In the genomic region with DNA sequence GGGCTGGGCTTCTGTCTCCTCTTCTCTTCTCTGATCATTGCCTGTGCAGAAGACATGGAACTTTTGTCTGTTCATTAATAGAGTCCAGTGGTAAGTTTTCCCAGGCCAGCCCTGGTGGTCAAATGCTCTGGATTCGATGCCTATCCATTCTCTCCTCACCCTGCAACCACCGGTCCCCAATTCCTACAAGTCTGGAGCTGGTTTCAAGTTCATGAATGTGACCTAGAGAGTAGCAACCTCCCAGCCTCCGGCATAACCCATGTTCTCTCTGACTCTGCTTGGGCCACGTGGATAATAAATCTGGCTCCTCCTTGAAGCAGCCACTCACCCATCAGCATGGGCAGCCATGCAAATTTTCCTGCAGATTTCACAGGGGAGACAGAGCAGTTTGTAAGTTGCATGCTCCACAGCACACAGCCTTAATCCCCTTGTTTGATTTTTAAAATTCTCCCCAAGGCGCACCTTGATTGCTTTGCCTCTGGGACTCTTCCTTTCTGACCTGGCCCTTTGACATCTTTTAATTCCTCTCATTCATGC, we compare ENCODE assay signal across 1 cellular context.
TF ChIP-seq lines count a peak whose summit lies in the region.

No MANE protein-coding gene starts in this region.

TF ChIP-seq in GM23338, 12 proteins besides CTCF, POLR2A, EP300 and RAD21 (continued from another document):
- TF ChIP-seq, protein P1, sequence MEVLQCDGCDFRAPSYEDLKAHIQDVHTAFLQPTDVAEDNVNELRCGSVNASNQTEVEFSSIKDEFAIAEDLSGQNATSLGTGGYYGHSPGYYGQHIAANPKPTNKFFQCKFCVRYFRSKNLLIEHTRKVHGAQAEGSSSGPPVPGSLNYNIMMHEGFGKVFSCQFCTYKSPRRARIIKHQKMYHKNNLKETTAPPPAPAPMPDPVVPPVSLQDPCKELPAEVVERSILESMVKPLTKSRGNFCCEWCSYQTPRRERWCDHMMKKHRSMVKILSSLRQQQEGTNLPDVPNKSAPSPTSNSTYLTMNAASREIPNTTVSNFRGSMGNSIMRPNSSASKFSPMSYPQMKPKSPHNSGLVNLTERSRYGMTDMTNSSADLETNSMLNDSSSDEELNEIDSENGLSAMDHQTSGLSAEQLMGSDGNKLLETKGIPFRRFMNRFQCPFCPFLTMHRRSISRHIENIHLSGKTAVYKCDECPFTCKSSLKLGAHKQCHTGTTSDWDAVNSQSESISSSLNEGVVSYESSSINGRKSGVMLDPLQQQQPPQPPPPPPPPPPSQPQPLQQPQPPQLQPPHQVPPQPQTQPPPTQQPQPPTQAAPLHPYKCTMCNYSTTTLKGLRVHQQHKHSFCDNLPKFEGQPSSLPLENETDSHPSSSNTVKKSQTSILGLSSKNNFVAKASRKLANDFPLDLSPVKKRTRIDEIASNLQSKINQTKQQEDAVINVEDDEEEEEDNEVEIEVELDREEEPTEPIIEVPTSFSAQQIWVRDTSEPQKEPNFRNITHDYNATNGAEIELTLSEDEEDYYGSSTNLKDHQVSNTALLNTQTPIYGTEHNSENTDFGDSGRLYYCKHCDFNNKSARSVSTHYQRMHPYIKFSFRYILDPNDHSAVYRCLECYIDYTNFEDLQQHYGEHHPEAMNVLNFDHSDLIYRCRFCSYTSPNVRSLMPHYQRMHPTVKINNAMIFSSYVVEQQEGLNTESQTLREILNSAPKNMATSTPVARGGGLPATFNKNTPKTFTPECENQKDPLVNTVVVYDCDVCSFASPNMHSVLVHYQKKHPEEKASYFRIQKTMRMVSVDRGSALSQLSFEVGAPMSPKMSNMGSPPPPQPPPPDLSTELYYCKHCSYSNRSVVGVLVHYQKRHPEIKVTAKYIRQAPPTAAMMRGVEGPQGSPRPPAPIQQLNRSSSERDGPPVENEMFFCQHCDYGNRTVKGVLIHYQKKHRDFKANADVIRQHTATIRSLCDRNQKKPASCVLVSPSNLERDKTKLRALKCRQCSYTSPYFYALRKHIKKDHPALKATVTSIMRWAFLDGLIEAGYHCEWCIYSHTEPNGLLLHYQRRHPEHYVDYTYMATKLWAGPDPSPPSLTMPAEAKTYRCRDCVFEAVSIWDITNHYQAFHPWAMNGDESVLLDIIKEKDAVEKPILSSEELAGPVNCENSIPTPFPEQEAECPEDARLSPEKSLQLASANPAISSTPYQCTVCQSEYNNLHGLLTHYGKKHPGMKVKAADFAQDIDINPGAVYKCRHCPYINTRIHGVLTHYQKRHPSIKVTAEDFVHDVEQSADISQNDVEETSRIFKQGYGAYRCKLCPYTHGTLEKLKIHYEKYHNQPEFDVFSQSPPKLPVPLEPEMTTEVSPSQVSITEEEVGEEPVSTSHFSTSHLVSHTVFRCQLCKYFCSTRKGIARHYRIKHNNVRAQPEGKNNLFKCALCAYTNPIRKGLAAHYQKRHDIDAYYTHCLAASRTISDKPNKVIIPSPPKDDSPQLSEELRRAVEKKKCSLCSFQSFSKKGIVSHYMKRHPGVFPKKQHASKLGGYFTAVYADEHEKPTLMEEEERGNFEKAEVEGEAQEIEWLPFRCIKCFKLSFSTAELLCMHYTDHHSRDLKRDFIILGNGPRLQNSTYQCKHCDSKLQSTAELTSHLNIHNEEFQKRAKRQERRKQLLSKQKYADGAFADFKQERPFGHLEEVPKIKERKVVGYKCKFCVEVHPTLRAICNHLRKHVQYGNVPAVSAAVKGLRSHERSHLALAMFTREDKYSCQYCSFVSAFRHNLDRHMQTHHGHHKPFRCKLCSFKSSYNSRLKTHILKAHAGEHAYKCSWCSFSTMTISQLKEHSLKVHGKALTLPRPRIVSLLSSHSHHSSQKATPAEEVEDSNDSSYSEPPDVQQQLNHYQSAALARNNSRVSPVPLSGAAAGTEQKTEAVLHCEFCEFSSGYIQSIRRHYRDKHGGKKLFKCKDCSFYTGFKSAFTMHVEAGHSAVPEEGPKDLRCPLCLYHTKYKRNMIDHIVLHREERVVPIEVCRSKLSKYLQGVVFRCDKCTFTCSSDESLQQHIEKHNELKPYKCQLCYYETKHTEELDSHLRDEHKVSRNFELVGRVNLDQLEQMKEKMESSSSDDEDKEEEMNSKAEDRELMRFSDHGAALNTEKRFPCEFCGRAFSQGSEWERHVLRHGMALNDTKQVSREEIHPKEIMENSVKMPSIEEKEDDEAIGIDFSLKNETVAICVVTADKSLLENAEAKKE (CRISPR knock-in tag; IDR thresholded peaks at IDR 0.05): no peak
- TF ChIP-seq NANOG (IDR thresholded peaks at IDR 0.05; ENCODE audit: borderline replicate concordance) (no peak), ZNF114 (CRISPR knock-in tag; IDR thresholded peaks at IDR 0.05) (no peak), JUNB (IDR thresholded peaks at IDR 0.05; ENCODE audit: unreplicated experiment) (no peak), STAT1 (IDR thresholded peaks at IDR 0.05; ENCODE audit: unreplicated experiment) (no peak), REST (IDR thresholded peaks at IDR 0.05; ENCODE audit: unreplicated experiment) (no peak)
